1 cellular context compared by ENCODE assay signal in the genomic region with DNA sequence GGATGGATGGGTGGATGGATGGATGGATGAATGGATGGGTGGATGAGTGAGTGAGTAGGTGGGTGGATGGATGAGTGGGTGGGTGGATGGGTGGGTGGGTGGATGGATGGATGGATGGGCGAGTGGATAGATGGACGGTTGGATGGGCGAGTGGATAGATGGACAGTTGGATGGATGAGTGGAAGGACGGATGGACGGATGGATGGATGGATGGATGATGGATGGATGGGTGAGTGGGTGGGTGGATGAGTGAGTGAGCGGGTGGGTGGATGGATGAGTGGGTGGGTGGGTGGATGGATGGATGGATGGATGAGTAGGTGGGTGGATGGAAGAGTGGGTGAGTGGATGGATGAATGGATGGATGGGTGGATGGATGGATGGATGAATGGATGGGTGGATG. TPM values are rescaled to one million over a fixed set of nuclear protein-coding genes. Genes with fewer than 3 reads are reported as not detected.
"Had no signal": no experiment of that assay in that cellular context is flagged by ENCODE, and none has a peak within 500 bp of the region (broad histone marks: within the 10 kb centered on the region; RNA-seq: fewer than 3 reads in every experiment).

No MANE protein-coding gene starts in this region.

RNA-seq across cellular contexts. Expression of gene DRC7, which starts 35.2 kb away (rescaled TPM):
- total RNA-seq: G401 had no signal
